13 cellular contexts compared by ENCODE assay signal in the genomic region with DNA sequence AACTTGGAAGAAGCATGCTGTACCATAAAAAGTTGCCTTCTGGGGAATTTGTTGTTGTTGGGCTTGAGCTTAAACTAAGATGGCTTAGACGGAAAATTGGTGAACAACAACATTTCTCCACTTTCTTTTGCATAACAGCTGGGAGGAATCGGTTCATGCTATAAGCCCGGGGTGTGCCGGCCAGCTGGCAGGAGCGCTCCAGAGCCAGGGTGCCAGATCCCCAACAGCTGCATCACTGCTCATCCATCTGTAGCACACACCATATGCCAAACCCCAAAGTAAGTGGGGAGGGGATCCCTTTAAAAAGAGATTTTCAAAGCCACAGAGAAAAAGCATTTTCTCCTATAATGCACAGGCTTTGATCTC.
"Had no signal": no experiment of that assay in that cellular context is flagged by ENCODE, and none has a peak within 500 bp of the region (broad histone marks: within the 10 kb centered on the region; RNA-seq: fewer than 3 reads in every experiment).

No MANE protein-coding gene starts in this region.

- H3K27me3 ChIP-seq: adrenal gland, tibial artery, uterus had no signal

- H3K36me3 ChIP-seq: adrenal gland, tibial artery, uterus had no signal

- DNase-seq: activated CD4-positive, alpha-beta T cell treated with anti-CD3 and anti-CD28 coated beads, Interleukin-2, amount 50 U/mL, for 4 hours; activated effector memory CD4-positive, alpha-beta T cell treated with anti-CD3 and anti-CD28 coated beads, Interleukin-2, amount 50 U/mL, for 16 hours; activated T-cell treated with anti-CD3 and anti-CD28 coated beads, Interleukin-2, amount 50 U/mL, for 72 hours; adrenal gland; effector CD4-positive, alpha-beta T cell; stimulated activated CD4-positive, alpha-beta T cell treated with anti-CD3 and anti-CD28 coated beads, Interleukin-2, amount 100 ng/mL, for 24 hours; stimulated activated naive CD8-positive, alpha-beta T cell treated with anti-CD3 and anti-CD28 coated beads, Interleukin-15, Interleukin-2, amounts not matched to agents 100 U/mL and 50 U/mL, for 24 hours; substantia nigra; T-helper 17 cell; tibial artery; uterus had no signal

- ATAC-seq: activated naive CD4-positive, alpha-beta T cell treated with anti-CD3 and anti-CD28 coated beads, Interleukin-2, amount 50 U/mL, for 72 hours; activated T-cell treated with anti-CD3 and anti-CD28 coated beads, Interleukin-2, amount 50 U/mL, for 72 hours; stimulated activated naive CD8-positive, alpha-beta T cell treated with anti-CD3 and anti-CD28 coated beads, Interleukin-15, Interleukin-2, amounts not matched to agents 100 U/mL and 50 U/mL, for 24 hours; T-helper 17 cell had no signal

- H3K9me3 ChIP-seq: adrenal gland, tibial artery, uterus had no signal

- H3K4me1 ChIP-seq: adrenal gland, tibial artery, uterus had no signal

- H3K27ac ChIP-seq: adrenal gland, tibial artery, uterus, VCaP had no signal

- H3K4me3 ChIP-seq: adrenal gland, tibial artery, uterus had no signal
